Comparison of ENCODE assay signal across 8 cellular contexts in genomic region chr12:30806989-30807694, GRCh38. TPM values are rescaled to one million over a fixed set of nuclear protein-coding genes. Genes with fewer than 3 reads are reported as not detected.
DNase-seq lines count a peak whose midpoint lies in the region; ATAC-seq, FAIRE-seq and TF ChIP-seq lines count a peak whose summit lies in the region.

No MANE protein-coding gene starts in this region.

- peaks cover 13% of the 10 kb centered on the region for H3K36me3 Mint-ChIP-seq in chondrocyte (ENCODE audit: low read depth)

- H3K9me3 Mint-ChIP-seq in chondrocyte (ENCODE audit: low read depth) = peaks cover 9% of the 10 kb centered on the region

- no peaks in the 10 kb centered on the region for H3K9me2 ChIP-seq in MM.1S (replicated peaks; ENCODE audit: insufficient read depth, low read length)

- peak; percentile 2 for FAIRE-seq in RCC 7860 (lab: Jason Lieb, UNC)

- H3K4me1 ChIP-seq in MM.1S (ENCODE audit: low read length) (no peaks in the 10 kb centered on the region), liver (ENCODE audit: control insufficient read depth in 4 of 4, insufficient read depth in 4 of 4, low read length in 3 of 4) (peaks cover 0 to 2% (median under 1%) of the 10 kb centered on the region in 4 donors), tibial nerve (peaks cover 0 to 5% (median 0%) of the 10 kb centered on the region in 4 donors)

- no peak for TF ChIP-seq POLR2A in tibial nerve (IDR thresholded peaks at IDR 0.05)

- 59% methylated on average over 7 of the region's 7 CpGs for whole genome bisulfite sequencing in liver
- whole genome bisulfite sequencing in tibial nerve, 2 donors = 62 to 64% methylated on average over 7 of the region's 7 CpGs

- H3K27me3 ChIP-seq in MM.1S (replicated peaks; ENCODE audit: insufficient read depth, low read length) (no peaks in the 10 kb centered on the region), liver (ENCODE audit: control insufficient read depth in 4 of 4, insufficient read depth in 4 of 4, low read length in 3 of 4) (no peaks in the 10 kb centered on the region), tibial nerve (no peaks in the 10 kb centered on the region)

- H3K4me3 Mint-ChIP-seq in chondrocyte (ENCODE audit: unreplicated experiment) = no peak overlapping the region

- peak; percentile 58 for ATAC-seq in GM21367 (IDR thresholded peaks at IDR 0.05; ENCODE audit: unreplicated experiment)

- no peaks in the 10 kb centered on the region for H3K36me3 ChIP-seq in MM.1S (replicated peaks; ENCODE audit: insufficient read depth, low read length)
- H3K36me3 ChIP-seq in liver (ENCODE audit: control insufficient read depth in 4 of 4, insufficient read depth in 3 of 4, low read depth in 1 of 4, low read length in 3 of 4) = no peaks in the 10 kb centered on the region
- no peaks in the 10 kb centered on the region for H3K36me3 ChIP-seq in tibial nerve

- H3K27ac ChIP-seq in MM.1S (ENCODE audit: low read length) (no peak overlapping the region), liver (ENCODE audit: low read depth in 1 of 2, low read length in 2 of 2) (no peak overlapping the region), tibial nerve (no peak overlapping the region)

- H2AFZ ChIP-seq in MM.1S (ENCODE audit: low read length) = 0 out of 2 replicates have a peak overlapping the region, but pooled peaks have one; percentile 6

- H3K9ac ChIP-seq in MM.1S (ENCODE audit: low read length) = no peak overlapping the region
- no peak overlapping the region for H3K9ac ChIP-seq in liver (ENCODE audit: low read depth in 1 of 2, low read length in 2 of 2)

- peaks cover 5% of the 10 kb centered on the region for H3K4me1 Mint-ChIP-seq in chondrocyte (ENCODE audit: low read depth)

- H3K9me3 ChIP-seq in MM.1S (replicated peaks; ENCODE audit: insufficient read depth, low read length) (no peaks in the 10 kb centered on the region), liver (ENCODE audit: control insufficient read depth in 4 of 4, low read length in 3 of 4) (no peaks in the 10 kb centered on the region), tibial nerve (no peaks in the 10 kb centered on the region)

- no peaks in the 10 kb centered on the region for H3K27me3 Mint-ChIP-seq in chondrocyte (ENCODE audit: low read depth)

- no peaks in the 10 kb centered on the region for H3K79me2 ChIP-seq in MM.1S (ENCODE audit: low read length)

- DNase-seq in DMS153 (lab: John Stamatoyannopoulos, UW) (peak; percentile 64), MM.1S (peak; percentile 61), RCC 7860 (ENCODE audit: low spot score) (peak; percentile 54), chondrocyte (ENCODE audit: low spot score) (no peak), tibial nerve (ENCODE audit: low spot score in 2 of 2) (peak in 1 of 2 donors; percentile 28)
- no peak for DNase-seq in effector CD4-positive, alpha-beta T cell

- H3K4me2 ChIP-seq in MM.1S (ENCODE audit: low read depth, low read length) = peak overlapping the region; percentile 27; the same call in 1 of the 2 replicates

- TF ChIP-seq CTCF in MM.1S (IDR thresholded peaks at IDR 0.05; ENCODE audit: low read length) (peak; percentile 87), chondrocyte (IDR thresholded peaks at IDR 0.05) (peak; percentile 95), liver (IDR thresholded peaks at IDR 0.05; ENCODE audit: low read depth, low read length, missing input control) (peak; percentile 85), tibial nerve (IDR thresholded peaks at IDR 0.05) (peak; percentile 60 to 74 (median 63))

- H3F3A ChIP-seq in MM.1S (ENCODE audit: insufficient read depth, low read length) = no peaks in the 10 kb centered on the region

- TF ChIP-seq EP300 in tibial nerve (IDR thresholded peaks at IDR 0.05) = no peak

- no peak overlapping the region for H3K4me3 ChIP-seq in MM.1S (ENCODE audit: low read length)
- H3K4me3 ChIP-seq in liver (ENCODE audit: low read depth in 1 of 3, low read length in 3 of 3) = no peak overlapping the region
- H3K4me3 ChIP-seq in tibial nerve = no peak overlapping the region

- peak; percentile 93 to 98 for TF ChIP-seq RAD21 in liver (IDR thresholded peaks at IDR 0.05)

- no peak overlapping the region for H3K27ac Mint-ChIP-seq in chondrocyte (ENCODE audit: unreplicated experiment)

- no peaks in the 10 kb centered on the region for H4K20me1 ChIP-seq in MM.1S (ENCODE audit: insufficient read depth, low read length)

TF ChIP-seq in liver, 16 proteins besides CTCF, POLR2A, EP300 and RAD21:
- TF ChIP-seq SP1 (IDR thresholded peaks at IDR 0.05) = no peak
- no peak for TF ChIP-seq EGR1 (IDR thresholded peaks at IDR 0.05; ENCODE audit: low read depth in 2 of 2)
- TF ChIP-seq RXRA (IDR thresholded peaks at IDR 0.05) = no peak
- no peak for TF ChIP-seq JUND (IDR thresholded peaks at IDR 0.05)
- no peak for TF ChIP-seq HNF4G (IDR thresholded peaks at IDR 0.05)
- no peak for TF ChIP-seq REST (IDR thresholded peaks at IDR 0.05)
- TF ChIP-seq NR2F2 (IDR thresholded peaks at IDR 0.05) = no peak
- TF ChIP-seq TAF1 (conservative IDR thresholded peaks at IDR 0.05) = no peak
- no peak for TF ChIP-seq HNF4A (conservative IDR thresholded peaks at IDR 0.05)
- no peak for TF ChIP-seq ATF3 (IDR thresholded peaks at IDR 0.05)

RNA-seq across cellular contexts. Expression of gene CAPRIN2, which starts 52.4 kb away (rescaled TPM):
- total RNA-seq in chondrocyte (23.7 to 28.3 TPM (median 25.3 TPM) in 3 replicates), liver (10 to 100 TPM; 13.5 to 14.8 TPM), tibial nerve (10 to 100 TPM; 20.8 to 71.7 (median 46.2) TPM)
- polyA plus RNA-seq in liver = 1 to 10 TPM; 4.6 to 5.3 TPM

Comparison
In these comparisons a context has a peak if more than half of its experiments do, and no peak if none do; other contexts are left out.
1. DNase-seq: peak in DMS153 (single experiment), MM.1S (single experiment) and RCC 7860 (single experiment); none in chondrocyte (single experiment) and effector CD4-positive, alpha-beta T cell (single experiment).
2. Peak in every context shown above with its lines, with median percentiles within 50 percentile points of each other: CTCF ChIP-seq.